In genomic region chr15:45157974-45158373, GRCh38 we compare ENCODE assay signal across 10 cellular contexts. TPM values are rescaled to one million over a fixed set of nuclear protein-coding genes. Genes with fewer than 3 reads are reported as not detected.
A peak's percentile ranks its signal among the peaks of the same experiment; 100 is the strongest.
DNase-seq lines count a peak whose midpoint lies in the region; ATAC-seq and TF ChIP-seq lines count a peak whose summit lies in the region.
"Had no signal": no experiment of that assay in that cellular context is flagged by ENCODE, and none has a peak within 500 bp of the region (broad histone marks: within the 10 kb centered on the region; RNA-seq: fewer than 3 reads in every experiment).

No MANE protein-coding gene starts in this region.

- H3K27me3 ChIP-seq in uterus: no peaks in the 10 kb centered on the region

- H3K36me3 Mint-ChIP-seq in T-helper 17 cell (ENCODE audit: low read depth): peaks cover 2% of the 10 kb centered on the region

- peak overlapping the region; percentile 27 for H3K27ac Mint-ChIP-seq in T-helper 17 cell
- H3K27ac Mint-ChIP-seq: activated naive CD4-positive, alpha-beta T cell treated with anti-CD3 and anti-CD28 coated beads, Interleukin-2, amount 50 U/mL, for 24 hours had no signal

- TF ChIP-seq POLR2A in uterus (IDR thresholded peaks at IDR 0.05): no peak
- TF ChIP-seq POLR2A in GM18505 (IDR thresholded peaks at IDR 0.05; ENCODE audit: borderline replicate concordance, extremely low read depth, insufficient read depth, insufficient read length): no peak

- H3K36me3 ChIP-seq in uterus: no peaks in the 10 kb centered on the region

- TF ChIP-seq CTCF in fibroblast of pulmonary artery (IDR thresholded peaks at IDR 0.05; ENCODE audit: low read length, missing control alignments): no peak
- no peak for TF ChIP-seq CTCF in uterus (IDR thresholded peaks at IDR 0.05)

- DNase-seq in H4 (ENCODE audit: low spot score) (peak; percentile 83), T-helper 17 cell (no peak), fibroblast of pulmonary artery (ENCODE audit: low read depth) (peak; percentile 85), posterior cingulate gyrus (peak in 8 of 10 donors; percentile 25 to 94 (median 65)), uterus (no peak)
- DNase-seq in activated naive CD4-positive, alpha-beta T cell treated with Interleukin-2 at 50 U/mL for 16 hours: no peak

- no peak overlapping the region for H3K4me3 Mint-ChIP-seq in T-helper 17 cell
- H3K4me3 Mint-ChIP-seq: activated naive CD4-positive, alpha-beta T cell treated with anti-CD3 and anti-CD28 coated beads, Interleukin-2, amount 50 U/mL, for 24 hours had no signal

- H3K4me3 ChIP-seq in fibroblast of pulmonary artery (replicated peaks; ENCODE audit: low read depth, low read length) (no peak overlapping the region), uterus (no peak overlapping the region)

- no peaks in the 10 kb centered on the region for H3K9me3 ChIP-seq in T-helper 17 cell (ENCODE audit: control insufficient read depth, low read length, poor library complexity, severe bottlenecking)
- no peaks in the 10 kb centered on the region for H3K9me3 ChIP-seq in uterus

- H3K27me3 Mint-ChIP-seq in T-helper 17 cell: no peaks in the 10 kb centered on the region
- H3K27me3 Mint-ChIP-seq: activated naive CD4-positive, alpha-beta T cell treated with anti-CD3 and anti-CD28 coated beads, Interleukin-2, amount 50 U/mL, for 24 hours had no signal

- no peaks in the 10 kb centered on the region for H3K4me1 ChIP-seq in uterus

- intact Hi-C loops in posterior cingulate gyrus (cut with DNase I) (no loop called here), uterus (cut with DNase I; ENCODE audit: low total_unique reads) (no loop called here)

- peaks cover 15% of the 10 kb centered on the region for H3K4me1 Mint-ChIP-seq in T-helper 17 cell

- ATAC-seq in T-helper 17 cell: no peak
- ATAC-seq in GM18505 (IDR thresholded peaks at IDR 0.05; ENCODE audit: unreplicated experiment): no peak
- ATAC-seq in GM18861 (IDR thresholded peaks at IDR 0.05; ENCODE audit: unreplicated experiment): no peak

- H3K27ac ChIP-seq in uterus: no peak overlapping the region

RNA-seq across cellular contexts. Expression of gene DUOX1, which starts 28.2 kb away (rescaled TPM):
- total RNA-seq in H4 (2014; rRNA removed; shearing (Covaris generic)): not detected in 2 replicates
- under 1 TPM in 1 of 2 donors, not detected in 1; 0.42 TPM for total RNA-seq in T-helper 17 cell
- total RNA-seq in uterus: 1 to 10 TPM in 1 of 4 donors, under 1 TPM in 2, not detected in 1; 0.24 to 1.3 (median 0.26) TPM
- total RNA-seq: lung microvascular endothelial cell had no signal

RNA-seq across cellular contexts. Expression of gene DUOXA1, which starts 28.3 kb away (rescaled TPM):
- not detected in 2 replicates for total RNA-seq in H4 (2014; rRNA removed; shearing (Covaris generic))
- total RNA-seq in T-helper 17 cell (under 1 TPM in 1 of 2 donors, not detected in 1; 0.57 TPM), uterus (1 to 10 TPM in 2 of 4 donors, not detected in 2; 1.4 to 2.5 TPM)
- total RNA-seq: lung microvascular endothelial cell had no signal

RNA-seq across cellular contexts. Expression of gene SHF, which starts 29.8 kb away (rescaled TPM):
- 2.7 and 5.1 TPM in 2 replicates for total RNA-seq in H4 (2014; rRNA removed; shearing (Covaris generic))
- total RNA-seq in T-helper 17 cell: 1 to 10 TPM; 2.0 to 2.8 TPM
- total RNA-seq in uterus: 10 to 100 TPM in 3 of 4 donors, 1 to 10 TPM in 1; 1.5 to 37.5 (median 24.1) TPM

RNA-seq across cellular contexts. Expression of gene DUOXA2, which starts 43.8 kb away (rescaled TPM):
- total RNA-seq in H4 (2014; rRNA removed; shearing (Covaris generic)): not detected in 2 replicates
- not detected for total RNA-seq in T-helper 17 cell
- total RNA-seq in uterus: not detected
- total RNA-seq: lung microvascular endothelial cell had no signal

RNA-seq across cellular contexts. Expression of gene DUOX2, which starts 44.0 kb away (rescaled TPM):
- total RNA-seq in H4 (2014; rRNA removed; shearing (Covaris generic)): 0.04 TPM in 1 of 2 replicates, not detected in the other
- total RNA-seq in T-helper 17 cell (under 1 TPM in 1 of 2 donors, not detected in 1; 0.27 TPM), uterus (under 1 TPM in 3 of 4 donors, not detected in 1; under 0.01 to 0.70 (median under 0.01) TPM)
- total RNA-seq: lung microvascular endothelial cell had no signal

Comparison
In these comparisons a context has a peak if more than half of its experiments do, and no peak if none do; other contexts are left out.
1. DNase-seq: peak in H4 (single experiment), fibroblast of pulmonary artery (single experiment) and posterior cingulate gyrus (8 of 10); none in T-helper 17 cell (0 of 3), uterus (0 of 2) and activated naive CD4-positive, alpha-beta T cell treated with Interleukin-2 at 50 U/mL for 16 hours (single experiment).